Comparison of ENCODE assay signal across 8 cellular contexts in the genomic region with DNA sequence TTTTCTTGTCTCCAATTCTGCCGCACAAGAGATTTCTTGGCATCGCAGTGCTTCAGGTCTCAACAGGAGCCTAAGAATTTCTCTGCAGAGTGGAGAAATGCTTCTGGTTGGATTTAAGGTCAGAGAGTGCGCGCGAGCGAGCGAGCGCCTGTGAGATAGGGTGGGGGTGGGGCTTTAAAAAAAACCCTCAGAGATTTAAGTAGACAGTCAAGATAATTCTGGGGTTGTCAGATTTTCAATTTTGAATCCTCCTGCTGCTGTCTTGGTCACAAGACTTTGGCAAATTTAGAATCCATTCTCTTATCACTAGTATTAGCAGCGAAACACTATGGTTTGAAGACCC. TPM values are rescaled to one million over a fixed set of nuclear protein-coding genes. Genes with fewer than 3 reads are reported as not detected.
DNase-seq lines count a peak whose midpoint lies in the region; ATAC-seq and TF ChIP-seq lines count a peak whose summit lies in the region.

No MANE protein-coding gene starts in this region.

- H3K27me3 ChIP-seq in A673 (replicated peaks; ENCODE audit: insufficient read depth, low read depth, low read length, poor library complexity) (no peaks in the 10 kb centered on the region), gastrocnemius medialis (no peaks in the 10 kb centered on the region)

- ATAC-seq in activated naive CD8-positive, alpha-beta T cell treated with anti-CD3 and anti-CD28 coated beads, Interleukin-2, amount 50 U/mL, for 24 hours: no peak
- ATAC-seq in gastrocnemius medialis: peak; percentile 49 to 51
- ATAC-seq in HG02970 (IDR thresholded peaks at IDR 0.05; ENCODE audit: low FRiP score, unreplicated experiment): no peak
- ATAC-seq in HG03159 (IDR thresholded peaks at IDR 0.05; ENCODE audit: unreplicated experiment): no peak

- in situ Hi-C loops in gastrocnemius medialis (cut with MboI; ENCODE audit: low sequenced_read_pairs in 4 of 4): no loop called here

- DNase-seq in A673 (ENCODE audit: low spot score): peak; percentile 10
- DNase-seq in HEK293T (ENCODE audit: extremely low spot score): peak; percentile 32
- DNase-seq in activated naive CD8-positive, alpha-beta T cell treated with anti-CD3 and anti-CD28 coated beads, Interleukin-2, amount 50 U/mL, for 24 hours: no peak
- peak; percentile 56 to 88 for DNase-seq in hippocampal formation (lab: John Stamatoyannopoulos, UW)
- DNase-seq in gastrocnemius medialis: peak; percentile 14 to 56
- DNase-seq in germinal center (ENCODE audit: low spot score): no peak

- H3K4me1 ChIP-seq in A673 (ENCODE audit: insufficient read depth, low read length, poor library complexity, severe bottlenecking): peaks cover 10% of the 10 kb centered on the region
- H3K4me1 ChIP-seq in gastrocnemius medialis: peaks cover 49 to 58% of the 10 kb centered on the region in 2 donors

- H3K9me3 Mint-ChIP-seq in activated naive CD8-positive, alpha-beta T cell treated with anti-CD3 and anti-CD28 coated beads, Interleukin-2, amount 50 U/mL, for 24 hours: no peaks in the 10 kb centered on the region

- no peak for TF ChIP-seq POLR2A in gastrocnemius medialis (IDR thresholded peaks at IDR 0.05)

- CTCF ChIA-PET in A673 (lab: Charles Lee) (no interaction called here), HEK293T (lab: Yijun Ruan, JAX) (no interaction called here)

- H3K4me3 ChIP-seq in A673 (ENCODE audit: low read depth, low read length, poor library complexity, severe bottlenecking): peak overlapping the region; percentile 66
- peak overlapping the region; percentile 76 to 80 (median 78) for H3K4me3 ChIP-seq in gastrocnemius medialis

- no peak overlapping the region for H3K27ac Mint-ChIP-seq in activated naive CD8-positive, alpha-beta T cell treated with anti-CD3 and anti-CD28 coated beads, Interleukin-2, amount 50 U/mL, for 24 hours

- BruUV-seq in A673 (replicated peaks; lab: Mats Ljungman, UMichigan): no TSS peak

- peak overlapping the region; percentile 14 for H3K27ac ChIP-seq in A673 (ENCODE audit: low read depth, low read length, poor library complexity, severe bottlenecking)
- H3K27ac ChIP-seq in gastrocnemius medialis: peak overlapping the region; percentile 89 to 95 (median 94)

- intact Hi-C loops in A673 (cut with micrococcal nuclease; ENCODE audit: unreplicated experiment): loop anchor here (5.0 kb wide), 1 partner anchor 51 kb away; the partner anchor contains the start of genes CPEB3 and MARCHF5
- intact Hi-C loops in gastrocnemius medialis (cut with DNase I; ENCODE audit: low total_unique reads): loop anchor here (5.0 kb wide), 2 partner anchors 139 to 606 kb away; partner anchors contain the start of gene EXOC6

- peaks cover 14% of the 10 kb centered on the region for H3K27me3 Mint-ChIP-seq in activated naive CD8-positive, alpha-beta T cell treated with anti-CD3 and anti-CD28 coated beads, Interleukin-2, amount 50 U/mL, for 24 hours

- peaks cover 40% of the 10 kb centered on the region for H3K4me1 Mint-ChIP-seq in activated naive CD8-positive, alpha-beta T cell treated with anti-CD3 and anti-CD28 coated beads, Interleukin-2, amount 50 U/mL, for 24 hours

- no peaks in the 10 kb centered on the region for H3K36me3 Mint-ChIP-seq in activated naive CD8-positive, alpha-beta T cell treated with anti-CD3 and anti-CD28 coated beads, Interleukin-2, amount 50 U/mL, for 24 hours (ENCODE audit: low read depth)

- no peaks in the 10 kb centered on the region for H3K9me3 ChIP-seq in A673 (ENCODE audit: low read depth, low read length, poor library complexity, severe bottlenecking)
- H3K9me3 ChIP-seq in gastrocnemius medialis: no peaks in the 10 kb centered on the region

- no peak for TF ChIP-seq CTCF in A673 (conservative IDR thresholded peaks at IDR 0.05; ENCODE audit: low read depth, low read length)
- TF ChIP-seq CTCF in gastrocnemius medialis (IDR thresholded peaks at IDR 0.05 in 4 of 5, conservative IDR thresholded peaks at IDR 0.05 in 1 of 5): no peak

- POLR2A ChIA-PET in A673 (lab: Charles Lee; ENCODE audit: low non-redundant PET): no interaction called here
- POLR2A ChIA-PET in HEK293T (lab: Yijun Ruan, JAX): interaction anchor here (1.3 kb wide), 1 partner anchor 50 kb away, joined by 3 read pairs; the partner anchor contains the start of gene MARCHF5

- H3K36me3 ChIP-seq in A673 (ENCODE audit: insufficient read depth, low read length, poor library complexity, severe bottlenecking) (no peaks in the 10 kb centered on the region), gastrocnemius medialis (no peaks in the 10 kb centered on the region)

- peak overlapping the region; percentile 89 for H3K4me3 Mint-ChIP-seq in activated naive CD8-positive, alpha-beta T cell treated with anti-CD3 and anti-CD28 coated beads, Interleukin-2, amount 50 U/mL, for 24 hours

TF ChIP-seq in HEK293T, 16 proteins besides CTCF, POLR2A, EP300 and RAD21:
- TF ChIP-seq L3MBTL2 (conservative IDR thresholded peaks at IDR 0.05) (no peak), FOXK2 (IDR thresholded peaks at IDR 0.05) (no peak), ZNF384 (IDR thresholded peaks at IDR 0.05) (no peak), ARNT (IDR thresholded peaks at IDR 0.05) (no peak), TARDBP (IDR thresholded peaks at IDR 0.05) (no peak), HDGF (IDR thresholded peaks at IDR 0.05; ENCODE audit: borderline replicate concordance) (no peak), BHLHE40 (IDR thresholded peaks at IDR 0.05; ENCODE audit: borderline replicate concordance) (no peak), CTBP1 (IDR thresholded peaks at IDR 0.05; ENCODE audit: borderline replicate concordance) (no peak), FOXA1 (IDR thresholded peaks at IDR 0.05) (no peak), ELF4 (IDR thresholded peaks at IDR 0.05) (no peak), FOXM1 (IDR thresholded peaks at IDR 0.05; ENCODE audit: borderline replicate concordance) (no peak), SP1 (IDR thresholded peaks at IDR 0.05) (no peak), LEF1 (IDR thresholded peaks at IDR 0.05; ENCODE audit: borderline replicate concordance) (no peak), SUZ12 (IDR thresholded peaks at IDR 0.05) (no peak), NFRKB (IDR thresholded peaks at IDR 0.05) (no peak)
- TF ChIP-seq, protein P1, sequence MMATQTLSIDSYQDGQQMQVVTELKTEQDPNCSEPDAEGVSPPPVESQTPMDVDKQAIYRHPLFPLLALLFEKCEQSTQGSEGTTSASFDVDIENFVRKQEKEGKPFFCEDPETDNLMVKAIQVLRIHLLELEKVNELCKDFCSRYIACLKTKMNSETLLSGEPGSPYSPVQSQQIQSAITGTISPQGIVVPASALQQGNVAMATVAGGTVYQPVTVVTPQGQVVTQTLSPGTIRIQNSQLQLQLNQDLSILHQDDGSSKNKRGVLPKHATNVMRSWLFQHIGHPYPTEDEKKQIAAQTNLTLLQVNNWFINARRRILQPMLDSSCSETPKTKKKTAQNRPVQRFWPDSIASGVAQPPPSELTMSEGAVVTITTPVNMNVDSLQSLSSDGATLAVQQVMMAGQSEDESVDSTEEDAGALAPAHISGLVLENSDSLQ (IDR thresholded peaks at IDR 0.05): no peak
TF ChIP-seq in HEK293T: peak in this region for 0.

RNA-seq across cellular contexts. Expression of gene CPEB3, which starts 49.7 kb away (rescaled TPM):
- total RNA-seq in A673 (2021): 1.1 and 1.4 TPM in 2 replicates
- 10 to 100 TPM; 14.5 to 22.5 (median 18.0) TPM for total RNA-seq in gastrocnemius medialis

RNA-seq across cellular contexts. Expression of gene MARCHF5, which starts 49.8 kb away (rescaled TPM):
- total RNA-seq in A673 (2021): 76.7 and 79.9 TPM in 2 replicates
- 10 to 100 TPM; 13.0 to 24.4 (median 15.4) TPM for total RNA-seq in gastrocnemius medialis

Comparison
In these comparisons a context has a peak if more than half of its experiments do, and no peak if none do; other contexts are left out.
1. DNase-seq: peak in A673 (single experiment), HEK293T (single experiment), hippocampal formation (2 of 2) and gastrocnemius medialis (2 of 2); none in activated naive CD8-positive, alpha-beta T cell treated with anti-CD3 and anti-CD28 coated beads, Interleukin-2, amount 50 U/mL, for 24 hours (single experiment) and germinal center (single experiment).
2. ATAC-seq: peak in gastrocnemius medialis (2 of 2); none in activated naive CD8-positive, alpha-beta T cell treated with anti-CD3 and anti-CD28 coated beads, Interleukin-2, amount 50 U/mL, for 24 hours (single experiment), HG02970 (single experiment) and HG03159 (single experiment).